ENCODE assay signal across 17 cellular contexts in the genomic region with DNA sequence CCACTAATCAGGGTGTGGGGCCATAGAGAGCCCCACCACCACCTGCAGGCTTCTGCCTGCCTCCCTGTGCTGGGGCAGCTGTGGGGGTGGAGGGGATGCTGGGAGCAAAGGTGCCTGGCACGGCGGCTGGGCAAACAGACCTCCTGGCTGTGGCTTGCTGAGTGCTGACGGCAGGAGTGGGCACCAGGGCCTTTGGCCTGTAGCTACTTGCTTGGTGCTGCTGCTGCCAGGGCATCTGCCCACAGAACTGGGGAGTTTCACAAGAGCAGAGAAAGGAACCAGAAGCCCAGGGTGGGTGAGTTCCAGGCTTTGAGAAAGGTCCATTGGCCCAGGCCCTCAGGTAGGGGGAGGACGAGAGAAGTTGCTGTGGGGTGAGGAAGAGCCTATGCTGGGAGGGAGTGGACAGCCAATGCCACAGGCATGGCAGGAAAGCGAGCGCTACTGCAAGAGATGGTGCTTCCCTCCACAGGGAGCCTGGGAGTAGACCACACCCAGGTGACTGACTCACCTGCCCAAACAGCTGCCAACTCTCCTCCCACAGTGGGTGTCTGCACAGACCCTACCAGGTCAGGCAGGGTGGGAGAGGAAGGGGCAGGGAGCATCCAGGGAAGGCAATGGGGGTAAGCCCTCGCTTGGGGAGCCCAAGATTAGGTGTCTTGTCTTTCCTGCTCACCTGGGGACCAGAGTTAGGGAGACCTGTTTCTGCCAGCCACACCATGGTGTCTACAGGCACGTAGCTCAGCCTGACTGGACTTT. TPM values are rescaled to one million over a fixed set of nuclear protein-coding genes. Genes with fewer than 3 reads are reported as not detected.
DNase-seq lines count a peak whose midpoint lies in the region; ATAC-seq and TF ChIP-seq lines count a peak whose summit lies in the region.
"Had no signal": no experiment of that assay in that cellular context is flagged by ENCODE, and none has a peak within 500 bp of the region (broad histone marks: within the 10 kb centered on the region; RNA-seq: fewer than 3 reads in every experiment).

No MANE protein-coding gene starts in this region.

- no peaks in the 10 kb centered on the region for H3K27me3 ChIP-seq in CD4-positive, alpha-beta T cell (ENCODE audit: control insufficient read depth, insufficient read depth, low read length)
- H3K27me3 ChIP-seq: spleen, stomach had no signal

- intact Hi-C loops in dendritic cell treated with granulocyte-macrophage colony-stimulating factor and Interleukin-4, amounts not matched to agents 40 ng/mL and 50 ng/mL, for 4 days (cut with micrococcal nuclease), result loop anchor here (10.0 kb wide), 1 partner anchor 46 kb away; the partner anchor contains the start of gene VDR
- intact Hi-C loops in posterior vena cava (cut with DNase I), result no loop called here
- intact Hi-C loops in CD4-positive, alpha-beta T cell (cut with DNase I, micrococcal nuclease), result no loop called here

- POLR2A ChIA-PET in CD4-positive, alpha-beta T cell (lab: Charles Lee), result no interaction called here

- H3K4me3 Mint-ChIP-seq in T-helper 1 cell treated with Interleukin-12 subunit alpha and Interleukin-12 subunit beta and Interleukin-4 antibody, amounts not matched to agents 30 μg/mL and 1 μg/mL, for 36 hours, result no peak overlapping the region
- no peak overlapping the region for H3K4me3 Mint-ChIP-seq in dendritic cell treated with granulocyte-macrophage colony-stimulating factor and Interleukin-4, amounts not matched to agents 40 ng/mL and 50 ng/mL, for 4 days
- no peak overlapping the region for H3K4me3 Mint-ChIP-seq in CD4-positive, alpha-beta T cell
- H3K4me3 Mint-ChIP-seq: CD4-positive, CD25-positive, alpha-beta regulatory T cell; T-cell; WTC11 had no signal

- TF ChIP-seq CTCF in CD4-positive, alpha-beta T cell (IDR thresholded peaks at IDR 0.05), result no peak

- H3K27ac Mint-ChIP-seq in T-helper 1 cell treated with Interleukin-12 subunit alpha and Interleukin-12 subunit beta and Interleukin-4 antibody, amounts not matched to agents 30 μg/mL and 1 μg/mL, for 36 hours, result peak overlapping the region; percentile 52
- H3K27ac Mint-ChIP-seq in dendritic cell treated with granulocyte-macrophage colony-stimulating factor and Interleukin-4, amounts not matched to agents 40 ng/mL and 50 ng/mL, for 4 days, result peak overlapping the region; percentile 72
- H3K27ac Mint-ChIP-seq in CD4-positive, alpha-beta T cell, result no peak overlapping the region
- H3K27ac Mint-ChIP-seq: T-cell, WTC11 had no signal

- H3K9me3 Mint-ChIP-seq in T-helper 1 cell treated with Interleukin-12 subunit alpha and Interleukin-12 subunit beta and Interleukin-4 antibody, amounts not matched to agents 30 μg/mL and 1 μg/mL, for 36 hours, result no peaks in the 10 kb centered on the region
- no peaks in the 10 kb centered on the region for H3K9me3 Mint-ChIP-seq in dendritic cell treated with granulocyte-macrophage colony-stimulating factor and Interleukin-4, amounts not matched to agents 40 ng/mL and 50 ng/mL, for 4 days
- no peaks in the 10 kb centered on the region for H3K9me3 Mint-ChIP-seq in CD4-positive, alpha-beta T cell
- H3K9me3 Mint-ChIP-seq: CD4-positive, CD25-positive, alpha-beta regulatory T cell; T-cell; WTC11 had no signal

- CTCF ChIA-PET in CD4-positive, alpha-beta T cell (lab: Charles Lee), result no interaction called here

- DNase-seq in T-helper 1 cell (no peak), NCI-H69 (lab: John Stamatoyannopoulos, UW) (peak; percentile 77), posterior vena cava (ENCODE audit: low spot score) (peak; percentile 67), midbrain (lab: John Stamatoyannopoulos, UW) (no peak)
- DNase-seq in CD4-positive, alpha-beta T cell, result no peak
- DNase-seq: caudate nucleus; CD4-positive, CD25-positive, alpha-beta regulatory T cell; effector CD8-positive, alpha-beta T cell; left cardiac atrium; spleen; stomach; T-cell had no signal

- H3K9me3 ChIP-seq in CD4-positive, alpha-beta T cell (ENCODE audit: control insufficient read depth, low read length), result no peaks in the 10 kb centered on the region
- H3K9me3 ChIP-seq: spleen, stomach had no signal

- no peaks in the 10 kb centered on the region for H3K27me3 Mint-ChIP-seq in T-helper 1 cell treated with Interleukin-12 subunit alpha and Interleukin-12 subunit beta and Interleukin-4 antibody, amounts not matched to agents 30 μg/mL and 1 μg/mL, for 36 hours (ENCODE audit: low read depth)
- H3K27me3 Mint-ChIP-seq in dendritic cell treated with granulocyte-macrophage colony-stimulating factor and Interleukin-4, amounts not matched to agents 40 ng/mL and 50 ng/mL, for 4 days, result no peaks in the 10 kb centered on the region
- no peaks in the 10 kb centered on the region for H3K27me3 Mint-ChIP-seq in CD4-positive, alpha-beta T cell
- H3K27me3 Mint-ChIP-seq: CD4-positive, CD25-positive, alpha-beta regulatory T cell; T-cell had no signal

- H3K36me3 Mint-ChIP-seq in T-helper 1 cell treated with Interleukin-12 subunit alpha and Interleukin-12 subunit beta and Interleukin-4 antibody, amounts not matched to agents 30 μg/mL and 1 μg/mL, for 36 hours (ENCODE audit: low read depth), result peaks cover 38% of the 10 kb centered on the region
- peaks cover 100% of the 10 kb centered on the region for H3K36me3 Mint-ChIP-seq in dendritic cell treated with granulocyte-macrophage colony-stimulating factor and Interleukin-4, amounts not matched to agents 40 ng/mL and 50 ng/mL, for 4 days (ENCODE audit: low read depth)
- H3K36me3 Mint-ChIP-seq in CD4-positive, alpha-beta T cell (ENCODE audit: low read depth), result no peaks in the 10 kb centered on the region
- H3K36me3 Mint-ChIP-seq: T-cell, WTC11 had no signal

- no peak overlapping the region for H3K27ac ChIP-seq in CD4-positive, alpha-beta T cell (ENCODE audit: low read depth, low read length)
- H3K27ac ChIP-seq: parathyroid adenoma, spleen, stomach had no signal

- ATAC-seq in GM21515 (IDR thresholded peaks at IDR 0.05; ENCODE audit: unreplicated experiment), result no peak
- no peak for ATAC-seq in CD4-positive, alpha-beta T cell (ENCODE audit: poor library complexity)
- ATAC-seq: T-cell, WTC11 had no signal

- peaks cover 38% of the 10 kb centered on the region for H3K4me1 Mint-ChIP-seq in T-helper 1 cell treated with Interleukin-12 subunit alpha and Interleukin-12 subunit beta and Interleukin-4 antibody, amounts not matched to agents 30 μg/mL and 1 μg/mL, for 36 hours (ENCODE audit: low read depth)
- H3K4me1 Mint-ChIP-seq in dendritic cell treated with granulocyte-macrophage colony-stimulating factor and Interleukin-4, amounts not matched to agents 40 ng/mL and 50 ng/mL, for 4 days (ENCODE audit: low read depth), result peaks cover 32% of the 10 kb centered on the region
- H3K4me1 Mint-ChIP-seq in CD4-positive, alpha-beta T cell (ENCODE audit: low read depth), result peaks cover 5% of the 10 kb centered on the region
- H3K4me1 Mint-ChIP-seq: WTC11 had no signal

RNA-seq across cellular contexts. Expression of gene HDAC7, which starts 39.0 kb away (rescaled TPM):
- total RNA-seq in posterior vena cava, result 100 to 1,000 TPM; 111 to 126 TPM
- 100 to 1,000 TPM; 116 to 122 TPM for total RNA-seq in CD4-positive, alpha-beta T cell

RNA-seq across cellular contexts. Expression of gene VDR, which starts 46.1 kb away (rescaled TPM):
- 10 to 100 TPM in 1 of 2 donors, 1 to 10 TPM in 1; 9.6 to 10.2 TPM for total RNA-seq in posterior vena cava
- 1 to 10 TPM in 1 of 2 experiments, under 1 TPM in 1; 0.93 to 1.6 TPM for total RNA-seq in CD4-positive, alpha-beta T cell

Comparison
In these comparisons a context has a peak if more than half of its experiments do, and no peak if none do; other contexts are left out.
1. DNase-seq: peak in NCI-H69 (single experiment) and posterior vena cava (single experiment); none in T-helper 1 cell (0 of 5), midbrain (single experiment) and CD4-positive, alpha-beta T cell (0 of 10).
2. RNA of gene VDR, which starts 46.1 kb away (total RNA-seq): 9.6 to 10.2 TPM in posterior vena cava; 0.93 to 1.6 TPM in CD4-positive, alpha-beta T cell; every median in the first group is over 4 times any median in the second.